In the genomic region with DNA sequence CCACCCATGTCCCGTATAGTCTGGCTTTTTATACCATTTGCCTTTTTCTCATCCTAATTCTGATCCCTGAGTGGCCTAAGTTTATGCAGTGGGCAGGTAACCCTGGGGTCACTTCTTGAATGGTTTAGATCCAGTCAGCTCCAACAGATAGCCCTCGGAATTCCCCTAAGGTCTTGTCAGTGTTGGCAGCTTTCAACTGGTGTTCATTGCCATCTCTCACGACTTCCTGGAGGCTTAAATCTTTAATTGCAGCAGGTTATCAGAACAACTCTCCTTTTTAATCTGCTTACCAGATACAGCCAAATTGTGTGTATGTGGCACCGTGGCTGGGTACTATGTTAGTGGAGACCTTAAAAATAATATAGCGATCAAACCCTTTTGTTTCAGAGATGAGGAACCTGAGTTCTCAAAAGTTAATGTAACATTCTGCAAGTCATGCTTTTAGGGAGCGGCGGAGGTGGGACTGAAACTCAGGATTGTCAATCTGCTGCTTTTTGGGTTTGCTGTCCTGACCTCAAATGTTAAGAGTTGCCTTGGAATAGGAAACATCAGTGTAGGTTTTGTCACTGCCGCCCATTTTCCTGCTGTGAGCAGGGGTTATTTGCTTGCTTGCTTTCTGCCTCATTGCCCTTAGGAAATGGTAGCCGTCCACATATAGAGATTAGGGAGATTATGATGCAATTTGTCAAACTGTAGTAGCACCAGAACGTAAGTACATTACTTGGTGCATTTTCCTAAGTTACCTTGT, we compare ENCODE assay signal across 8 cellular contexts. TPM values are rescaled to one million over a fixed set of nuclear protein-coding genes. Genes with fewer than 3 reads are reported as not detected.
DNase-seq lines count a peak whose midpoint lies in the region; ATAC-seq and TF ChIP-seq lines count a peak whose summit lies in the region.

No MANE protein-coding gene starts in this region.

- H3K4me3 ChIP-seq in HFF-Myc (replicated peaks; ENCODE audit: low read depth, low read length) (peak overlapping the region; percentile 67), coronary artery (peak overlapping the region; percentile 84)
- peak overlapping the region; percentile 93 for H3K4me3 ChIP-seq in naive thymus-derived CD4-positive, alpha-beta T cell (ENCODE audit: low read length)

- H3K9me3 Mint-ChIP-seq in activated CD4-positive, alpha-beta T cell treated with anti-CD3 and anti-CD28 coated beads, Interleukin-2, amount 10 ng/mL, durations not matched to agents 24 days and 14 days, result peaks cover 6% of the 10 kb centered on the region
- peaks cover 0 to 6% (median 0%) of the 10 kb centered on the region in 11 donors for H3K9me3 Mint-ChIP-seq in naive thymus-derived CD4-positive, alpha-beta T cell

- H3K27ac ChIP-seq in coronary artery, result peak overlapping the region; percentile 93 to 96
- H3K27ac ChIP-seq in naive thymus-derived CD4-positive, alpha-beta T cell (ENCODE audit: low read depth, low read length), result peak overlapping the region; percentile 97

- peak; percentile 70 for DNase-seq in activated CD4-positive, alpha-beta T cell treated with anti-CD3 and anti-CD28 coated beads, Interleukin-2, amount 10 ng/mL, durations not matched to agents 24 days and 14 days
- DNase-seq in activated CD4-positive, alpha-beta T cell treated with anti-CD3 and anti-CD28 coated beads, Interleukin-2, amount 50 U/mL, for 4 hours, result no peak
- DNase-seq in HFF-Myc (ENCODE audit: extremely low read depth, low read depth) (no peak), OCI-M1 (lab: John Stamatoyannopoulos, UW) (peak; percentile 67), coronary artery (ENCODE audit: low spot score) (no peak), NCI-H1417 treated with DMSO at 0.1 percent for 48 hours (lab: John Stamatoyannopoulos, UW) (no peak)
- DNase-seq in naive thymus-derived CD4-positive, alpha-beta T cell, result peak in 1 of 9 donors; percentile 49

- intact Hi-C loops in activated CD4-positive, alpha-beta T cell treated with anti-CD3 and anti-CD28 coated beads, Interleukin-2, amount 10 ng/mL, durations not matched to agents 24 days and 14 days (cut with micrococcal nuclease), result loop anchor here (1.0 to 5.0 kb wide), 5 partner anchors 148 to 723 kb away; partner anchors contain the start of genes COG5 and DUS4L
- intact Hi-C loops in naive thymus-derived CD4-positive, alpha-beta T cell (cut with micrococcal nuclease), result loop anchor here (1.0 to 10.0 kb wide), 17 partner anchors 9 to 1779 kb away; partner anchors contain the start of genes COG5 (in 2 of the 2), DNAJB9 (in 2 of the 2), DUS4L (in 2 of the 2) and NAMPT (in 2 of the 2)

- peaks cover 5 to 35% of the 10 kb centered on the region in 2 donors for H3K4me1 ChIP-seq in naive thymus-derived CD4-positive, alpha-beta T cell (ENCODE audit: control insufficient read depth in 2 of 2, insufficient read depth in 2 of 2, low read length in 2 of 2)

- peak overlapping the region; percentile 100 for H3K4me3 Mint-ChIP-seq in activated CD4-positive, alpha-beta T cell treated with anti-CD3 and anti-CD28 coated beads, Interleukin-2, amount 10 ng/mL, durations not matched to agents 24 days and 14 days
- H3K4me3 Mint-ChIP-seq in naive thymus-derived CD4-positive, alpha-beta T cell, result peak overlapping the region; percentile 89 to 100 (median 97)

- no peaks in the 10 kb centered on the region for H3K9me3 ChIP-seq in naive thymus-derived CD4-positive, alpha-beta T cell (ENCODE audit: control insufficient read depth in 2 of 3, low read length in 3 of 3)

- CTCF ChIA-PET in naive thymus-derived CD4-positive, alpha-beta T cell (lab: Charles Lee), result interaction anchor here (2.5 kb wide), 1 partner anchor 16 kb away, joined by 9 read pairs; no protein-coding TSS in a partner anchor

- H3K27me3 ChIP-seq in naive thymus-derived CD4-positive, alpha-beta T cell (ENCODE audit: control insufficient read depth in 2 of 2, insufficient read depth in 2 of 2, low read length in 2 of 2), result no peaks in the 10 kb centered on the region

- no peaks in the 10 kb centered on the region for H3K27me3 Mint-ChIP-seq in activated CD4-positive, alpha-beta T cell treated with anti-CD3 and anti-CD28 coated beads, Interleukin-2, amount 10 ng/mL, durations not matched to agents 24 days and 14 days
- no peaks in the 10 kb centered on the region for H3K27me3 Mint-ChIP-seq in naive thymus-derived CD4-positive, alpha-beta T cell

- H3K27ac Mint-ChIP-seq in activated CD4-positive, alpha-beta T cell treated with anti-CD3 and anti-CD28 coated beads, Interleukin-2, amount 10 ng/mL, durations not matched to agents 24 days and 14 days, result peak overlapping the region; percentile 99
- peak overlapping the region; percentile 94 to 100 (median 98) for H3K27ac Mint-ChIP-seq in naive thymus-derived CD4-positive, alpha-beta T cell

- POLR2A ChIA-PET in naive thymus-derived CD4-positive, alpha-beta T cell (lab: Charles Lee), result interaction anchor here (1.0 to 3.6 kb wide), 5 partner anchors 12 to 723 kb away, joined by 3 to 28 read pairs (median 5); partner anchors contain the start of genes CBLL1 and HBP1

- no peak for TF ChIP-seq CTCF in HFF-Myc (IDR thresholded peaks at IDR 0.05; ENCODE audit: low read depth, low read length, missing control alignments)
- no peak for TF ChIP-seq CTCF in coronary artery (IDR thresholded peaks at IDR 0.05)

- H3K36me3 ChIP-seq in naive thymus-derived CD4-positive, alpha-beta T cell (ENCODE audit: control insufficient read depth in 2 of 3, insufficient read depth in 3 of 3, low read length in 3 of 3), result peaks cover 3 to 24% (median 14%) of the 10 kb centered on the region in 3 experiments

- H3K4me1 Mint-ChIP-seq in activated CD4-positive, alpha-beta T cell treated with anti-CD3 and anti-CD28 coated beads, Interleukin-2, amount 10 ng/mL, durations not matched to agents 24 days and 14 days, result peaks cover 46% of the 10 kb centered on the region
- H3K4me1 Mint-ChIP-seq in naive thymus-derived CD4-positive, alpha-beta T cell, result peaks cover 24 to 62% (median 57%) of the 10 kb centered on the region in 7 donors

- peaks cover 34% of the 10 kb centered on the region for H3K36me3 Mint-ChIP-seq in activated CD4-positive, alpha-beta T cell treated with anti-CD3 and anti-CD28 coated beads, Interleukin-2, amount 10 ng/mL, durations not matched to agents 24 days and 14 days (ENCODE audit: low read depth)
- H3K36me3 Mint-ChIP-seq in naive thymus-derived CD4-positive, alpha-beta T cell, result peaks cover 4 to 23% (median 14%) of the 10 kb centered on the region in 5 donors

- ATAC-seq in naive thymus-derived CD4-positive, alpha-beta T cell, result peak; percentile 21
- ATAC-seq in HG03095 (IDR thresholded peaks at IDR 0.05; ENCODE audit: unreplicated experiment), result no peak

RNA-seq across cellular contexts. Expression of gene DLD, which starts 0.8 kb away (rescaled TPM):
- total RNA-seq in activated CD4-positive, alpha-beta T cell treated with anti-CD3 and anti-CD28 coated beads, Interleukin-2, amount 10 ng/mL, durations not matched to agents 24 days and 14 days, result 113 and 119 TPM in 2 replicates
- 10 to 100 TPM; 44.5 to 69.3 (median 53.7) TPM for total RNA-seq in naive thymus-derived CD4-positive, alpha-beta T cell
- polyA plus RNA-seq in naive thymus-derived CD4-positive, alpha-beta T cell, result 10 to 100 TPM; 50.8 to 72.4 TPM

Comparison
In these comparisons a context has a peak if more than half of its experiments do, and no peak if none do; other contexts are left out.
1. DNase-seq: peak in activated CD4-positive, alpha-beta T cell treated with anti-CD3 and anti-CD28 coated beads, Interleukin-2, amount 10 ng/mL, durations not matched to agents 24 days and 14 days (single experiment) and OCI-M1 (single experiment); none in activated CD4-positive, alpha-beta T cell treated with anti-CD3 and anti-CD28 coated beads, Interleukin-2, amount 50 U/mL, for 4 hours (0 of 2), HFF-Myc (single experiment), coronary artery (single experiment) and NCI-H1417 treated with DMSO at 0.1 percent for 48 hours (single experiment).
2. Peak in every context shown above with its lines, with median percentiles within 50 percentile points of each other: H3K4me3 ChIP-seq.